ENCODE assay signal across 12 cellular contexts in the genomic region with DNA sequence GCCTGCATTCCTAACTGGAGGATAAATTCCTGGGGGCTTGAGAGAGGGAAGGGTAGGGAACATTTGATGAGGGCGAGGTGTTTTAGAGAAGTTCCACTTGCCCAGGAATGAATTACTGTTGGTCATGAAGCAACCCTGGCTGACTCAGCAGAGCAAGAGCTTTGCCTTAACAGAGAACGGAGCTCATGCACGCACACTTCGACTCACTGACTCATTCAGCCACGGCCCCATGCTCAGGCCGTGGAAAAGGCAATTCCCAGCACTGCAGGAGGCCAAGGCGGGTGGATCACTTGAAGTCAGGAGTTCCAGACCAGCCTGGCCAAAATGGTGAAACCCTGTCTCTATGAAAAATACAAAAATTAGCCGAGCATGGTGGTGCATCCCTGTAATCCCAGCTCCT. TPM values are rescaled to one million over a fixed set of nuclear protein-coding genes. Genes with fewer than 3 reads are reported as not detected.
DNase-seq lines count a peak whose midpoint lies in the region; ATAC-seq and TF ChIP-seq lines count a peak whose summit lies in the region.
"Not testable (repeated sequence)": the region's sequence is repeated elsewhere in the genome, so short reads cannot be mapped to it uniquely, and the experiment has no call there.
"Had no signal": no experiment of that assay in that cellular context is flagged by ENCODE, and none has a peak within 500 bp of the region (broad histone marks: within the 10 kb centered on the region; RNA-seq: fewer than 3 reads in every experiment).

No MANE protein-coding gene starts in this region.

- ATAC-seq in PC-3 = not testable (repeated sequence)

- peaks cover 32% of the 10 kb centered on the region for H3K27me3 ChIP-seq in PC-3 (ENCODE audit: low read length)
- H3K27me3 ChIP-seq in SJSA1 (replicated peaks) = not testable (repeated sequence)

- H3K9me2 ChIP-seq in PC-3 (replicated peaks; ENCODE audit: low read length) = not testable (repeated sequence)

- H3K9ac ChIP-seq in PC-3 (ENCODE audit: low read length) = not testable (repeated sequence)

- intact Hi-C loops in PC-3 (cut with micrococcal nuclease) = not testable (repeated sequence)

- not testable (repeated sequence) for TF ChIP-seq CTCF in NB4 (IDR thresholded peaks at IDR 0.05; ENCODE audit: low read depth, low read length); PC-3 (conservative IDR thresholded peaks at IDR 0.05; ENCODE audit: low read depth, low read length); epithelial cell of esophagus (IDR thresholded peaks at IDR 0.05; ENCODE audit: insufficient read depth, low read depth, low read length, missing control alignments)

- peak; percentile 56 for DNase-seq in CD1c-positive myeloid dendritic cell (ENCODE audit: extremely low spot score)
- DNase-seq in HK-2 (ENCODE audit: unreplicated experiment) = peak; percentile 47
- DNase-seq in M059J (ENCODE audit: low read depth) = peak; percentile 30
- peak; percentile 82 for DNase-seq in NB4 (ENCODE audit: low read depth)
- DNase-seq in PC-3 = peak; percentile 13
- DNase-seq in SJSA1 (ENCODE audit: low read depth in 1 of 2, low spot score in 2 of 2) = peak; percentile 78 to 81
- DNase-seq in epithelial cell of esophagus (ENCODE audit: low read depth) = peak; percentile 0

- H3K79me2 ChIP-seq in PC-3 (ENCODE audit: low read length) = not testable (repeated sequence)

- not testable (repeated sequence) for BruUV-seq in PC-3 (replicated peaks; lab: Mats Ljungman, UMichigan)

- not testable (repeated sequence) for H3K4me2 ChIP-seq in PC-3 (ENCODE audit: low read length)

- not testable (repeated sequence) for H3K4me1 ChIP-seq in PC-3 (ENCODE audit: insufficient read depth, low read length); SJSA1 (replicated peaks)

- H4K20me1 ChIP-seq in PC-3 (ENCODE audit: low read length) = not testable (repeated sequence)

- not testable (repeated sequence) for H3K9me3 ChIP-seq in PC-3 (ENCODE audit: low read length); SJSA1 (replicated peaks)

- not testable (repeated sequence) for H3K27ac ChIP-seq in PC-3 (ENCODE audit: low read length)
- H3K27ac ChIP-seq in SJSA1 = peak overlapping the region; percentile 55

- H3K4me3 ChIP-seq in NB4 (ENCODE audit: low read depth, low read length); PC-3 (ENCODE audit: low read length); SJSA1; epithelial cell of esophagus (ENCODE audit: low read length): not testable (repeated sequence)

- CTCF ChIA-PET in PC-3 (lab: Charles Lee) = not testable (repeated sequence)

- TF ChIP-seq POLR2A in NB4 (IDR thresholded peaks at IDR 0.05; ENCODE audit: extremely low read depth, insufficient read length) = not testable (repeated sequence)

- H3F3A ChIP-seq in PC-3 (ENCODE audit: low read length, unreplicated experiment) = not testable (repeated sequence)

- H3K36me3 ChIP-seq in PC-3 (ENCODE audit: low read depth, low read length); SJSA1: not testable (repeated sequence)

- not testable (repeated sequence) for H2AFZ ChIP-seq in PC-3 (ENCODE audit: low read length)

- POLR2A ChIA-PET in PC-3 (lab: Charles Lee; ENCODE audit: unreplicated experiment) = not testable (repeated sequence)

RNA-seq across cellular contexts. Expression of gene KIR2DL1, which starts 5.4 kb away (rescaled TPM):
- not detected in 2 replicates for total RNA-seq in M059J (2014; rRNA removed; shearing (Covaris generic))
- total RNA-seq in PC-3 (2014; rRNA removed) = not detected in 2 replicates
- total RNA-seq in SJSA1 (2014; rRNA removed; shearing (Covaris generic)) = not detected in 2 replicates
- total RNA-seq: Calu3, HepG2, HT1080, T-helper 17 cell had no signal

RNA-seq across cellular contexts. Expression of gene KIR2DL3, which starts 25.9 kb away (rescaled TPM):
- total RNA-seq in M059J (2014; rRNA removed; shearing (Covaris generic)) = not detected in 2 replicates
- not detected in 2 replicates for total RNA-seq in PC-3 (2014; rRNA removed)
- total RNA-seq in SJSA1 (2014; rRNA removed; shearing (Covaris generic)) = not detected in 2 replicates
- total RNA-seq: Calu3, HepG2, HT1080, T-helper 17 cell had no signal

RNA-seq across cellular contexts. Expression of gene KIR2DL4, which starts 39.2 kb away (rescaled TPM):
- not detected in 2 replicates for total RNA-seq in M059J (2014; rRNA removed; shearing (Covaris generic))
- not detected in 2 replicates for total RNA-seq in PC-3 (2014; rRNA removed)
- total RNA-seq in SJSA1 (2014; rRNA removed; shearing (Covaris generic)) = not detected in 2 replicates
- total RNA-seq: Calu3; CD8-positive, alpha-beta memory T cell; HepG2; HT1080; T-helper 17 cell had no signal

RNA-seq across cellular contexts. Expression of gene KIR3DL3, which starts 40.0 kb away (rescaled TPM):
- not detected in 2 replicates for total RNA-seq in M059J (2014; rRNA removed; shearing (Covaris generic))
- not detected in 2 replicates for total RNA-seq in PC-3 (2014; rRNA removed)
- total RNA-seq in SJSA1 (2014; rRNA removed; shearing (Covaris generic)) = not detected in 2 replicates
- total RNA-seq: Calu3; CD8-positive, alpha-beta memory T cell; HepG2; HT1080; T-helper 17 cell had no signal

RNA-seq across cellular contexts. Expression of gene KIR3DL1, which starts 52.0 kb away (rescaled TPM):
- total RNA-seq in M059J (2014; rRNA removed; shearing (Covaris generic)) = not detected in 2 replicates
- not detected in 2 replicates for total RNA-seq in PC-3 (2014; rRNA removed)
- not detected in 2 replicates for total RNA-seq in SJSA1 (2014; rRNA removed; shearing (Covaris generic))
- total RNA-seq: Calu3, HepG2, HT1080, T-helper 17 cell had no signal

Comparison
In these comparisons a context has a peak if more than half of its experiments do, and no peak if none do; other contexts are left out.
1. DNase-seq: peak in every context shown above with its lines; median percentile 82 in NB4; 80 in SJSA1; 56 in CD1c-positive myeloid dendritic cell; 47 in HK-2; 30 in M059J; 13 in PC-3; 0 in epithelial cell of esophagus.